Comparison of ENCODE assay signal across 15 cellular contexts in genomic region chr13:87779451-87779850, GRCh38.
DNase-seq lines count a peak whose midpoint lies in the region; ATAC-seq and TF ChIP-seq lines count a peak whose summit lies in the region.
"Had no signal": no experiment of that assay in that cellular context is flagged by ENCODE, and none has a peak within 500 bp of the region (broad histone marks: within the 10 kb centered on the region; RNA-seq: fewer than 3 reads in every experiment).

No MANE protein-coding gene starts in this region.

- H3K4me3 Mint-ChIP-seq in neural crest cell (no peak overlapping the region), GM23338 (no peak overlapping the region)
- H3K4me3 Mint-ChIP-seq: B cell; CD4-positive, alpha-beta T cell had no signal

- no peak overlapping the region for H3K9ac ChIP-seq in fibroblast of lung (ENCODE audit: insufficient read depth, low read length)
- H3K9ac ChIP-seq: GM23248 had no signal

- DNase-seq in amniotic epithelial cell (ENCODE audit: low read depth) (peak; percentile 9), fibroblast of lung (ENCODE audit: low read depth in 2 of 2) (peak; percentile 25 to 64), neural crest cell (ENCODE audit: low read depth, low spot score) (no peak), GM23338 (ENCODE audit: low spot score) (no peak), osteoblast (ENCODE audit: insufficient read length, low spot score, missing footprints) (no peak)
- DNase-seq: C1 segment of cervical spinal cord; Calu3; CD4-positive, alpha-beta T cell; DMS 273 treated with DMSO at 0.1 percent for 48 hours; GM23248; H7 had no signal

- no peak for ATAC-seq in GM18520 (IDR thresholded peaks at IDR 0.05; ENCODE audit: unreplicated experiment)
- no peak for ATAC-seq in GM21526 (IDR thresholded peaks at IDR 0.05; ENCODE audit: low FRiP score, unreplicated experiment)
- no peak for ATAC-seq in GM23338
- ATAC-seq: HepG2 had no signal

- H3K79me2 ChIP-seq in fibroblast of lung (ENCODE audit: control insufficient read depth, insufficient read depth, low read length) (no peaks in the 10 kb centered on the region), GM23338 (replicated peaks; ENCODE audit: insufficient read depth) (no peaks in the 10 kb centered on the region), osteoblast (ENCODE audit: insufficient read depth, low read length) (no peaks in the 10 kb centered on the region)

- H3K27me3 Mint-ChIP-seq in neural crest cell (ENCODE audit: low read depth) (no peaks in the 10 kb centered on the region), GM23338 (ENCODE audit: insufficient read depth, low read depth, poor library complexity) (no peaks in the 10 kb centered on the region)
- H3K27me3 Mint-ChIP-seq: B cell; CD4-positive, alpha-beta T cell had no signal

- no peaks in the 10 kb centered on the region for H3K4me1 ChIP-seq in fibroblast of lung (ENCODE audit: control insufficient read depth, extremely low read depth, insufficient read depth, low read length)
- H3K4me1 ChIP-seq in GM23338 (ENCODE audit: insufficient read depth): no peaks in the 10 kb centered on the region
- no peaks in the 10 kb centered on the region for H3K4me1 ChIP-seq in osteoblast (ENCODE audit: insufficient read depth, low read length)

- H3K4me2 ChIP-seq in fibroblast of lung (ENCODE audit: extremely low read depth, insufficient read depth, low read length) (no peak overlapping the region), GM23338 (no peak overlapping the region), osteoblast (ENCODE audit: insufficient read depth, low read length) (no peak overlapping the region)

- H3F3A ChIP-seq in GM23338 (replicated peaks; ENCODE audit: low read depth): no peaks in the 10 kb centered on the region

- H3K9me3 ChIP-seq in fibroblast of lung (ENCODE audit: control insufficient read depth, insufficient read depth, low read depth, low read length) (no peaks in the 10 kb centered on the region), osteoblast (ENCODE audit: low read depth, low read length) (peaks cover 6% of the 10 kb centered on the region)

- H3K36me3 ChIP-seq in fibroblast of lung (ENCODE audit: control insufficient read depth, insufficient read depth, low read length) (no peaks in the 10 kb centered on the region), GM23338 (ENCODE audit: insufficient read depth) (no peaks in the 10 kb centered on the region), osteoblast (ENCODE audit: insufficient read depth, low read length) (no peaks in the 10 kb centered on the region)

- H3K36me3 Mint-ChIP-seq in neural crest cell (ENCODE audit: low read depth) (no peaks in the 10 kb centered on the region), GM23338 (ENCODE audit: low read depth) (no peaks in the 10 kb centered on the region)

- H4K20me1 ChIP-seq in fibroblast of lung (ENCODE audit: control insufficient read depth, extremely low read depth, insufficient read depth, low read length) (no peaks in the 10 kb centered on the region), GM23338 (replicated peaks; ENCODE audit: insufficient read depth) (no peaks in the 10 kb centered on the region), osteoblast (ENCODE audit: insufficient read depth, low read length) (no peaks in the 10 kb centered on the region)

- H2AFZ ChIP-seq in fibroblast of lung (ENCODE audit: low read length) (no peak overlapping the region), GM23338 (no peak overlapping the region), osteoblast (ENCODE audit: low read length) (no peak overlapping the region)
- H2AFZ ChIP-seq: GM23248 had no signal

- no peaks in the 10 kb centered on the region for H3K9me2 ChIP-seq in GM23338 (ENCODE audit: insufficient read depth)

- TF ChIP-seq CTCF in fibroblast of lung (conservative IDR thresholded peaks at IDR 0.05 in 1 of 2, IDR thresholded peaks at IDR 0.05 in 1 of 2; ENCODE audit: low read depth in 1 of 2, low read length in 2 of 2) (no peak), neural crest cell (conservative IDR thresholded peaks at IDR 0.05) (no peak), GM23338 (conservative IDR thresholded peaks at IDR 0.05; ENCODE audit: low read depth in 2 of 2) (no peak), osteoblast (IDR thresholded peaks at IDR 0.05; ENCODE audit: extremely low read depth, low read depth, low read length) (no peak)

- H3K27ac Mint-ChIP-seq in neural crest cell (ENCODE audit: unreplicated experiment) (peak overlapping the region; percentile 58), GM23338 (no peak overlapping the region)
- H3K27ac Mint-ChIP-seq: B cell; CD4-positive, alpha-beta T cell had no signal

- no peak overlapping the region for H3K4me3 ChIP-seq in fibroblast of lung (replicated peaks in 1 of 4; ENCODE audit: control extremely low read depth in 1 of 4, insufficient read depth in 1 of 4, low read depth in 3 of 4, low read length in 4 of 4)
- no peak overlapping the region for H3K4me3 ChIP-seq in GM23338
- H3K4me3 ChIP-seq in osteoblast (ENCODE audit: insufficient read depth, low read length): no peak overlapping the region
- H3K4me3 ChIP-seq: GM23248 had no signal

- peaks cover 8% of the 10 kb centered on the region for H3K4me1 Mint-ChIP-seq in neural crest cell
- H3K4me1 Mint-ChIP-seq in GM23338: peaks cover 3% of the 10 kb centered on the region; the same call in 2 of the 3 replicates
- H3K4me1 Mint-ChIP-seq: B cell had no signal

- H3K27me3 ChIP-seq in fibroblast of lung (ENCODE audit: control insufficient read depth, insufficient read depth, low read length) (no peaks in the 10 kb centered on the region), GM23338 (ENCODE audit: insufficient read depth) (peaks cover 10% of the 10 kb centered on the region), osteoblast (ENCODE audit: insufficient read depth, low read length) (no peaks in the 10 kb centered on the region)

- H3K27ac ChIP-seq in fibroblast of lung (ENCODE audit: insufficient read depth, low read length): no peak overlapping the region
- H3K27ac ChIP-seq in GM23338 (ENCODE audit: low read depth): no peak overlapping the region
- no peak overlapping the region for H3K27ac ChIP-seq in osteoblast (ENCODE audit: low read depth, low read length)
- H3K27ac ChIP-seq: GM23248 had no signal

- H3K9me3 Mint-ChIP-seq in neural crest cell (no peaks in the 10 kb centered on the region), GM23338 (no peaks in the 10 kb centered on the region)
- H3K9me3 Mint-ChIP-seq: CD4-positive, alpha-beta T cell had no signal

TF ChIP-seq in GM23338, 12 proteins besides CTCF, POLR2A, EP300 and RAD21 (continues in another document):
- no peak for TF ChIP-seq CREB1 (CRISPR knock-in tag; IDR thresholded peaks at IDR 0.05; ENCODE audit: low read depth)
- no peak for TF ChIP-seq EZH2 (IDR thresholded peaks at IDR 0.05; ENCODE audit: low read depth, unreplicated experiment)
- TF ChIP-seq STAT1 (IDR thresholded peaks at IDR 0.05; ENCODE audit: unreplicated experiment): no peak
- no peak for TF ChIP-seq JUNB (IDR thresholded peaks at IDR 0.05; ENCODE audit: unreplicated experiment)
- no peak for TF ChIP-seq POLR2AphosphoS5 (IDR thresholded peaks at IDR 0.05; ENCODE audit: low read depth)
- TF ChIP-seq NANOG (IDR thresholded peaks at IDR 0.05; ENCODE audit: borderline replicate concordance): no peak
- TF ChIP-seq, protein P1, sequence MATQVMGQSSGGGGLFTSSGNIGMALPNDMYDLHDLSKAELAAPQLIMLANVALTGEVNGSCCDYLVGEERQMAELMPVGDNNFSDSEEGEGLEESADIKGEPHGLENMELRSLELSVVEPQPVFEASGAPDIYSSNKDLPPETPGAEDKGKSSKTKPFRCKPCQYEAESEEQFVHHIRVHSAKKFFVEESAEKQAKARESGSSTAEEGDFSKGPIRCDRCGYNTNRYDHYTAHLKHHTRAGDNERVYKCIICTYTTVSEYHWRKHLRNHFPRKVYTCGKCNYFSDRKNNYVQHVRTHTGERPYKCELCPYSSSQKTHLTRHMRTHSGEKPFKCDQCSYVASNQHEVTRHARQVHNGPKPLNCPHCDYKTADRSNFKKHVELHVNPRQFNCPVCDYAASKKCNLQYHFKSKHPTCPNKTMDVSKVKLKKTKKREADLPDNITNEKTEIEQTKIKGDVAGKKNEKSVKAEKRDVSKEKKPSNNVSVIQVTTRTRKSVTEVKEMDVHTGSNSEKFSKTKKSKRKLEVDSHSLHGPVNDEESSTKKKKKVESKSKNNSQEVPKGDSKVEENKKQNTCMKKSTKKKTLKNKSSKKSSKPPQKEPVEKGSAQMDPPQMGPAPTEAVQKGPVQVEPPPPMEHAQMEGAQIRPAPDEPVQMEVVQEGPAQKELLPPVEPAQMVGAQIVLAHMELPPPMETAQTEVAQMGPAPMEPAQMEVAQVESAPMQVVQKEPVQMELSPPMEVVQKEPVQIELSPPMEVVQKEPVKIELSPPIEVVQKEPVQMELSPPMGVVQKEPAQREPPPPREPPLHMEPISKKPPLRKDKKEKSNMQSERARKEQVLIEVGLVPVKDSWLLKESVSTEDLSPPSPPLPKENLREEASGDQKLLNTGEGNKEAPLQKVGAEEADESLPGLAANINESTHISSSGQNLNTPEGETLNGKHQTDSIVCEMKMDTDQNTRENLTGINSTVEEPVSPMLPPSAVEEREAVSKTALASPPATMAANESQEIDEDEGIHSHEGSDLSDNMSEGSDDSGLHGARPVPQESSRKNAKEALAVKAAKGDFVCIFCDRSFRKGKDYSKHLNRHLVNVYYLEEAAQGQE (IDR thresholded peaks at IDR 0.05; ENCODE audit: unreplicated experiment): no peak
- TF ChIP-seq, protein P2, sequence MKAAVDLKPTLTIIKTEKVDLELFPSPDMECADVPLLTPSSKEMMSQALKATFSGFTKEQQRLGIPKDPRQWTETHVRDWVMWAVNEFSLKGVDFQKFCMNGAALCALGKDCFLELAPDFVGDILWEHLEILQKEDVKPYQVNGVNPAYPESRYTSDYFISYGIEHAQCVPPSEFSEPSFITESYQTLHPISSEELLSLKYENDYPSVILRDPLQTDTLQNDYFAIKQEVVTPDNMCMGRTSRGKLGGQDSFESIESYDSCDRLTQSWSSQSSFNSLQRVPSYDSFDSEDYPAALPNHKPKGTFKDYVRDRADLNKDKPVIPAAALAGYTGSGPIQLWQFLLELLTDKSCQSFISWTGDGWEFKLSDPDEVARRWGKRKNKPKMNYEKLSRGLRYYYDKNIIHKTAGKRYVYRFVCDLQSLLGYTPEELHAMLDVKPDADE (IDR thresholded peaks at IDR 0.05): no peak
- TF ChIP-seq ZNF114 (CRISPR knock-in tag; IDR thresholded peaks at IDR 0.05): no peak
- TF ChIP-seq ZNF331 (CRISPR knock-in tag; IDR thresholded peaks at IDR 0.05; ENCODE audit: low read depth): no peak

Comparison
In these comparisons a context has a peak if more than half of its experiments do, and no peak if none do; other contexts are left out.
1. DNase-seq: peak in amniotic epithelial cell (single experiment) and fibroblast of lung (2 of 2); none in neural crest cell (single experiment), GM23338 (single experiment) and osteoblast (single experiment).